ENCODE assay signal across 1 cellular context in genomic region chr1:179038528-179039281, GRCh38.
TF ChIP-seq lines count a peak whose summit lies in the region.

No MANE protein-coding gene starts in this region.

TF ChIP-seq in SK-N-SH, 30 proteins besides CTCF, POLR2A, EP300 and RAD21 (continued from another document):
- no peak for TF ChIP-seq IRF3 (IDR thresholded peaks at IDR 0.05; ENCODE audit: low read depth, low read length)
